ENCODE assay signal across 18 cellular contexts in the genomic region with DNA sequence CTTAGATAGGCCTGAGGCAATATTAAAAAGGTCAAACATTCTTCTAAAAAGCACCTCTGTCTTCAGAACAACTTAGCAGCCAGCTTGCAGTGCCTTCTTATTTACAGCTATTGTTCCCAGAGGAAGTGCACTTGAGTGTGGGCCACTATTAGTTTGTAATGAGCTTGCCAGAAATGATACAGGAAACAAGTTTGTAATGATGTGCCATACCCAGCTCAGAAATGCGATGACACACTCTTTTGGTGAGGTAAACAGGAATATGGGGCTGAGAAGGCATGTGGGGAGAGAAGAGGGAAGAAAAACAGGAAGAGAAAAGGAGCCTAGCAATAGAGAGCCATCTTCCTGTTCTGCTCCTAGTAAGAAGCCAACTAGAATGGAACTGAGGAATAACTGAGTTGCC.
"Had no signal": no experiment of that assay in that cellular context is flagged by ENCODE, and none has a peak within 500 bp of the region (broad histone marks: within the 10 kb centered on the region; RNA-seq: fewer than 3 reads in every experiment).

No MANE protein-coding gene starts in this region.

- H3K36me3 ChIP-seq: esophagus muscularis mucosa, heart left ventricle, right lobe of liver, tibial nerve had no signal

- ATAC-seq: heart left ventricle; left lobe of liver; stimulated activated effector memory CD8-positive, alpha-beta T cell treated with anti-CD3 and anti-CD28 coated beads, Interleukin-12 subunit alpha, Interleukin-12 subunit beta, amount 100 ng/mL, for 72 hours; T-cell had no signal

- H3K9me3 ChIP-seq: right lobe of liver had no signal

- DNase-seq: activated CD4-positive, alpha-beta memory T cell treated with anti-CD3 and anti-CD28 coated beads, Interleukin-2, amount 10 ng/mL, durations not matched to agents 7 days and 5 days; activated naive CD8-positive, alpha-beta T cell treated with anti-CD3 and anti-CD28 coated beads, Interleukin-2, amount 10 ng/mL, durations not matched to agents 7 days and 5 days; activated T-cell treated with anti-CD3 and anti-CD28 coated beads, Interleukin-2, amount 50 U/mL, for 48 hours; aorta; caudate nucleus; foreskin fibroblast; heart left ventricle; mesenchymal stem cell; occipital lobe; right lobe of liver; T-cell; T1000 had no signal

- H3K27ac ChIP-seq: coronary artery, esophagus muscularis mucosa, heart left ventricle, right lobe of liver, tibial nerve, VCaP had no signal

- H3K4me3 ChIP-seq: coronary artery, esophagus muscularis mucosa, heart left ventricle, right lobe of liver, tibial nerve had no signal
